In genomic region chr1:115112496-115113375, GRCh38 we compare ENCODE assay signal across 2 cellular contexts.
TF ChIP-seq lines count a peak whose summit lies in the region.

No MANE protein-coding gene starts in this region.

TF ChIP-seq in HCT116, 20 proteins besides CTCF, POLR2A, EP300 and RAD21 (continued from another document):
- TF ChIP-seq EZH2 (IDR thresholded peaks at IDR 0.05) (no peak), POLR2AphosphoS5 (IDR thresholded peaks at IDR 0.05; ENCODE audit: low read depth, low read length) (no peak), SP1 (IDR thresholded peaks at IDR 0.05; ENCODE audit: low read depth) (no peak), ZBTB33 (IDR thresholded peaks at IDR 0.05; ENCODE audit: extremely low read depth, insufficient replicate concordance, low read length) (no peak), EGR1 (IDR thresholded peaks at IDR 0.05; ENCODE audit: low read depth) (no peak), REST (IDR thresholded peaks at IDR 0.05; ENCODE audit: low read depth) (no peak), FOSL1 (IDR thresholded peaks at IDR 0.05; ENCODE audit: low read depth) (no peak), ZNF274 (IDR thresholded peaks at IDR 0.05; ENCODE audit: low read depth, low read length) (no peak), CEBPB (IDR thresholded peaks at IDR 0.05; ENCODE audit: low read depth) (no peak)
- TF ChIP-seq, protein P1, sequence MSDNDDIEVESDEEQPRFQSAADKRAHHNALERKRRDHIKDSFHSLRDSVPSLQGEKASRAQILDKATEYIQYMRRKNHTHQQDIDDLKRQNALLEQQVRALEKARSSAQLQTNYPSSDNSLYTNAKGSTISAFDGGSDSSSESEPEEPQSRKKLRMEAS (IDR thresholded peaks at IDR 0.05), result no peak
TF ChIP-seq in HCT116: peak in this region for 0.

TF ChIP-seq in WTC11, 78 proteins besides CTCF, POLR2A, EP300 and RAD21 (continued from another document):
- no peak for TF ChIP-seq ZNF512 (CRISPR knock-in tag; IDR thresholded peaks at IDR 0.05; ENCODE audit: borderline replicate concordance)
- TF ChIP-seq ZNF232 (CRISPR knock-in tag; IDR thresholded peaks at IDR 0.05), result no peak
- TF ChIP-seq NR1H2 (CRISPR knock-in tag; IDR thresholded peaks at IDR 0.05), result no peak
- TF ChIP-seq GTF2I (CRISPR knock-in tag; conservative IDR thresholded peaks at IDR 0.05), result no peak
- TF ChIP-seq, protein P2, sequence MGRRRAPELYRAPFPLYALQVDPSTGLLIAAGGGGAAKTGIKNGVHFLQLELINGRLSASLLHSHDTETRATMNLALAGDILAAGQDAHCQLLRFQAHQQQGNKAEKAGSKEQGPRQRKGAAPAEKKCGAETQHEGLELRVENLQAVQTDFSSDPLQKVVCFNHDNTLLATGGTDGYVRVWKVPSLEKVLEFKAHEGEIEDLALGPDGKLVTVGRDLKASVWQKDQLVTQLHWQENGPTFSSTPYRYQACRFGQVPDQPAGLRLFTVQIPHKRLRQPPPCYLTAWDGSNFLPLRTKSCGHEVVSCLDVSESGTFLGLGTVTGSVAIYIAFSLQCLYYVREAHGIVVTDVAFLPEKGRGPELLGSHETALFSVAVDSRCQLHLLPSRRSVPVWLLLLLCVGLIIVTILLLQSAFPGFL (CRISPR knock-in tag; IDR thresholded peaks at IDR 0.05; ENCODE audit: borderline replicate concordance), result no peak
- no peak for TF ChIP-seq AR (CRISPR knock-in tag; IDR thresholded peaks at IDR 0.05)
- TF ChIP-seq ZNF317 (CRISPR knock-in tag; IDR thresholded peaks at IDR 0.05; ENCODE audit: borderline replicate concordance, low read depth), result no peak
- no peak for TF ChIP-seq CBFB (CRISPR knock-in tag; IDR thresholded peaks at IDR 0.05; ENCODE audit: low read depth)
- no peak for TF ChIP-seq MXD4 (CRISPR knock-in tag; IDR thresholded peaks at IDR 0.05; ENCODE audit: borderline replicate concordance)
- no peak for TF ChIP-seq IRF2 (CRISPR knock-in tag; IDR thresholded peaks at IDR 0.05; ENCODE audit: borderline replicate concordance, low read depth)
- no peak for TF ChIP-seq MYBL2 (CRISPR knock-in tag; IDR thresholded peaks at IDR 0.05)
- TF ChIP-seq ZBTB21 (CRISPR knock-in tag; IDR thresholded peaks at IDR 0.05; ENCODE audit: borderline replicate concordance), result no peak
- TF ChIP-seq SMAD4 (CRISPR knock-in tag; IDR thresholded peaks at IDR 0.05), result no peak
